In the genomic region with DNA sequence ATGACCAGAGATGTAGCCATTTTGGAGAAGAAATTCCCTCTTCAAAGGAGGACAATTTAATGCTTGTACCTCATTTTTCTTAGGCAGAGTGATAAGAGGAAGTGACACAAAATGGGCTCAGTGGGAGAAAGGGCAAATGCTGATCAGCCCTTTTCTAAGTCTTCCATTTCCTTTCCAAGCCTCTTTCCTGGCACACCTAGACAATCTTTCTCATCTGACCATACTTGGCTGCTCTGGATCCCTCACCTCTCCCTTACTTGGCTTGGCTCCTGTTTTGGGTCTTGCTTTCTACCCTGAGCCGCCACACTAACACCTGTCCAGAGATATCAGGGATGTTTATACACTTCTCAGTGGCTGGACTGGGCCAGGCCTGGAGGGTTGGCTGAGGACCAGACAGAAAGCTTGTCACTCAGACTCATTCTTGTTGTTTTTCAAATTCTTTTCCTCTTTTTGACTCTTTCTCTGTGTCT, we compare ENCODE assay signal across 1 cellular context.
TF ChIP-seq lines count a peak whose summit lies in the region.

No MANE protein-coding gene starts in this region.

TF ChIP-seq in HepG2, 621 proteins besides CTCF, POLR2A, EP300 and RAD21 (continued from another document):
- TF ChIP-seq, protein P1, sequence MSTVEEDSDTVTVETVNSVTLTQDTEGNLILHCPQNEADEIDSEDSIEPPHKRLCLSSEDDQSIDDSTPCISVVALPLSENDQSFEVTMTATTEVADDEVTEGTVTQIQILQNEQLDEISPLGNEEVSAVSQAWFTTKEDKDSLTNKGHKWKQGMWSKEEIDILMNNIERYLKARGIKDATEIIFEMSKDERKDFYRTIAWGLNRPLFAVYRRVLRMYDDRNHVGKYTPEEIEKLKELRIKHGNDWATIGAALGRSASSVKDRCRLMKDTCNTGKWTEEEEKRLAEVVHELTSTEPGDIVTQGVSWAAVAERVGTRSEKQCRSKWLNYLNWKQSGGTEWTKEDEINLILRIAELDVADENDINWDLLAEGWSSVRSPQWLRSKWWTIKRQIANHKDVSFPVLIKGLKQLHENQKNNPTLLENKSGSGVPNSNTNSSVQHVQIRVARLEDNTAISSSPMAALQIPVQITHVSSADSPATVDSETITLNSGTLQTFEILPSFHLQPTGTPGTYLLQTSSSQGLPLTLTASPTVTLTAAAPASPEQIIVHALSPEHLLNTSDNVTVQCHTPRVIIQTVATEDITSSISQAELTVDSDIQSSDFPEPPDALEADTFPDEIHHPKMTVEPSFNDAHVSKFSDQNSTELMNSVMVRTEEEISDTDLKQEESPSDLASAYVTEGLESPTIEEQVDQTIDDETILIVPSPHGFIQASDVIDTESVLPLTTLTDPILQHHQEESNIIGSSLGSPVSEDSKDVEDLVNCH (CRISPR knock-in tag; IDR thresholded peaks at IDR 0.05): no peak
- TF ChIP-seq, protein P2, sequence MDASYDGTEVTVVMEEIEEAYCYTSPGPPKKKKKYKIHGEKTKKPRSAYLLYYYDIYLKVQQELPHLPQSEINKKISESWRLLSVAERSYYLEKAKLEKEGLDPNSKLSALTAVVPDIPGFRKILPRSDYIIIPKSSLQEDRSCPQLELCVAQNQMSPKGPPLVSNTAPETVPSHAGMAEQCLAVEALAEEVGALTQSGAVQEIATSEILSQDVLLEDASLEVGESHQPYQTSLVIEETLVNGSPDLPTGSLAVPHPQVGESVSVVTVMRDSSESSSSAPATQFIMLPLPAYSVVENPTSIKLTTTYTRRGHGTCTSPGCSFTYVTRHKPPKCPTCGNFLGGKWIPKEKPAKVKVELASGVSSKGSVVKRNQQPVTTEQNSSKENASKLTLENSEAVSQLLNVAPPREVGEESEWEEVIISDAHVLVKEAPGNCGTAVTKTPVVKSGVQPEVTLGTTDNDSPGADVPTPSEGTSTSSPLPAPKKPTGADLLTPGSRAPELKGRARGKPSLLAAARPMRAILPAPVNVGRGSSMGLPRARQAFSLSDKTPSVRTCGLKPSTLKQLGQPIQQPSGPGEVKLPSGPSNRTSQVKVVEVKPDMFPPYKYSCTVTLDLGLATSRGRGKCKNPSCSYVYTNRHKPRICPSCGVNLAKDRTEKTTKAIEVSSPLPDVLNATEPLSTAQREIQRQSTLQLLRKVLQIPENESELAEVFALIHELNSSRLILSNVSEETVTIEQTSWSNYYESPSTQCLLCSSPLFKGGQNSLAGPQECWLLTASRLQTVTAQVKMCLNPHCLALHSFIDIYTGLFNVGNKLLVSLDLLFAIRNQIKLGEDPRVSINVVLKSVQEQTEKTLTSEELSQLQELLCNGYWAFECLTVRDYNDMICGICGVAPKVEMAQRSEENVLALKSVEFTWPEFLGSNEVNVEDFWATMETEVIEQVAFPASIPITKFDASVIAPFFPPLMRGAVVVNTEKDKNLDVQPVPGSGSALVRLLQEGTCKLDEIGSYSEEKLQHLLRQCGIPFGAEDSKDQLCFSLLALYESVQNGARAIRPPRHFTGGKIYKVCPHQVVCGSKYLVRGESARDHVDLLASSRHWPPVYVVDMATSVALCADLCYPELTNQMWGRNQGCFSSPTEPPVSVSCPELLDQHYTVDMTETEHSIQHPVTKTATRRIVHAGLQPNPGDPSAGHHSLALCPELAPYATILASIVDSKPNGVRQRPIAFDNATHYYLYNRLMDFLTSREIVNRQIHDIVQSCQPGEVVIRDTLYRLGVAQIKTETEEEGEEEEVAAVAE (CRISPR knock-in tag; IDR thresholded peaks at IDR 0.05; ENCODE audit: borderline replicate concordance): no peak
- no peak for TF ChIP-seq SP5 (CRISPR knock-in tag; IDR thresholded peaks at IDR 0.05; ENCODE audit: borderline replicate concordance, low read depth)
- TF ChIP-seq ZNF761 (CRISPR knock-in tag; conservative IDR thresholded peaks at IDR 0.05): no peak
- TF ChIP-seq, protein P3, sequence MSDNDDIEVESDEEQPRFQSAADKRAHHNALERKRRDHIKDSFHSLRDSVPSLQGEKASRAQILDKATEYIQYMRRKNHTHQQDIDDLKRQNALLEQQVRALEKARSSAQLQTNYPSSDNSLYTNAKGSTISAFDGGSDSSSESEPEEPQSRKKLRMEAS (IDR thresholded peaks at IDR 0.05): no peak
- no peak for TF ChIP-seq ZBTB8A (CRISPR knock-in tag; IDR thresholded peaks at IDR 0.05; ENCODE audit: borderline replicate concordance, low read depth)
